17 cellular contexts compared by ENCODE assay signal in genomic region chr11:112118176-112118575, GRCh38. TPM values are rescaled to one million over a fixed set of nuclear protein-coding genes. Genes with fewer than 3 reads are reported as not detected.
"Had no signal": no experiment of that assay in that cellular context is flagged by ENCODE, and none has a peak within 500 bp of the region (broad histone marks: within the 10 kb centered on the region; RNA-seq: fewer than 3 reads in every experiment).

No MANE protein-coding gene starts in this region.

- H3K4me1 ChIP-seq: right lobe of liver had no signal

- ATAC-seq: body of pancreas, gastrocnemius medialis, heart right ventricle, left lung, mucosa of descending colon, right lobe of liver had no signal

- H3K9me3 ChIP-seq: body of pancreas, gastrocnemius medialis, heart right ventricle, left lung, mucosa of descending colon, right lobe of liver, upper lobe of left lung had no signal

- H3K4me3 ChIP-seq: body of pancreas, gastrocnemius medialis, heart right ventricle, left lung, mucosa of descending colon, right lobe of liver, upper lobe of left lung had no signal

- H3K27ac ChIP-seq: body of pancreas, gastrocnemius medialis, heart right ventricle, left lung, right lobe of liver, upper lobe of left lung had no signal

- DNase-seq: activated naive CD4-positive, alpha-beta T cell treated with anti-CD3 and anti-CD28 coated beads, Interleukin-2, amount 50 U/mL, for 16 hours; amniotic stem cell; body of pancreas; central memory CD4-positive, alpha-beta T cell; cortex of kidney; effector CD8-positive, alpha-beta T cell; gastrocnemius medialis; heart right ventricle; left lung; mucosa of descending colon; natural killer cell; nucleus accumbens; right lobe of liver; stimulated activated CD4-positive, alpha-beta T cell treated with anti-CD3 and anti-CD28 coated beads, Interleukin-2, amount 100 ng/mL, for 24 hours; stimulated activated naive CD4-positive, alpha-beta T cell treated with Interleukin-2 at 50 U/mL for 16 hours; upper lobe of left lung had no signal

- H3K27me3 ChIP-seq: body of pancreas, gastrocnemius medialis, heart right ventricle, left lung, right lobe of liver, upper lobe of left lung had no signal

- H3K36me3 ChIP-seq: gastrocnemius medialis, left lung, right lobe of liver, upper lobe of left lung had no signal

RNA-seq across cellular contexts. Expression of gene PIH1D2, which starts 44.4 kb away (rescaled TPM):
- total RNA-seq: natural killer cell; T-helper 1 cell treated with Interleukin-12 subunit alpha and Interleukin-12 subunit beta and Interleukin-4 antibody, amounts not matched to agents 30 ng/mL and 1 ng/mL, for 36 hours had no signal
